1 cellular context compared by ENCODE assay signal in genomic region chr2:105629634-105630033, GRCh38.
TF ChIP-seq lines count a peak whose summit lies in the region.

No MANE protein-coding gene starts in this region.

TF ChIP-seq in GM23338, 12 proteins besides CTCF, POLR2A, EP300 and RAD21 (continued from another document):
- TF ChIP-seq, protein P1, sequence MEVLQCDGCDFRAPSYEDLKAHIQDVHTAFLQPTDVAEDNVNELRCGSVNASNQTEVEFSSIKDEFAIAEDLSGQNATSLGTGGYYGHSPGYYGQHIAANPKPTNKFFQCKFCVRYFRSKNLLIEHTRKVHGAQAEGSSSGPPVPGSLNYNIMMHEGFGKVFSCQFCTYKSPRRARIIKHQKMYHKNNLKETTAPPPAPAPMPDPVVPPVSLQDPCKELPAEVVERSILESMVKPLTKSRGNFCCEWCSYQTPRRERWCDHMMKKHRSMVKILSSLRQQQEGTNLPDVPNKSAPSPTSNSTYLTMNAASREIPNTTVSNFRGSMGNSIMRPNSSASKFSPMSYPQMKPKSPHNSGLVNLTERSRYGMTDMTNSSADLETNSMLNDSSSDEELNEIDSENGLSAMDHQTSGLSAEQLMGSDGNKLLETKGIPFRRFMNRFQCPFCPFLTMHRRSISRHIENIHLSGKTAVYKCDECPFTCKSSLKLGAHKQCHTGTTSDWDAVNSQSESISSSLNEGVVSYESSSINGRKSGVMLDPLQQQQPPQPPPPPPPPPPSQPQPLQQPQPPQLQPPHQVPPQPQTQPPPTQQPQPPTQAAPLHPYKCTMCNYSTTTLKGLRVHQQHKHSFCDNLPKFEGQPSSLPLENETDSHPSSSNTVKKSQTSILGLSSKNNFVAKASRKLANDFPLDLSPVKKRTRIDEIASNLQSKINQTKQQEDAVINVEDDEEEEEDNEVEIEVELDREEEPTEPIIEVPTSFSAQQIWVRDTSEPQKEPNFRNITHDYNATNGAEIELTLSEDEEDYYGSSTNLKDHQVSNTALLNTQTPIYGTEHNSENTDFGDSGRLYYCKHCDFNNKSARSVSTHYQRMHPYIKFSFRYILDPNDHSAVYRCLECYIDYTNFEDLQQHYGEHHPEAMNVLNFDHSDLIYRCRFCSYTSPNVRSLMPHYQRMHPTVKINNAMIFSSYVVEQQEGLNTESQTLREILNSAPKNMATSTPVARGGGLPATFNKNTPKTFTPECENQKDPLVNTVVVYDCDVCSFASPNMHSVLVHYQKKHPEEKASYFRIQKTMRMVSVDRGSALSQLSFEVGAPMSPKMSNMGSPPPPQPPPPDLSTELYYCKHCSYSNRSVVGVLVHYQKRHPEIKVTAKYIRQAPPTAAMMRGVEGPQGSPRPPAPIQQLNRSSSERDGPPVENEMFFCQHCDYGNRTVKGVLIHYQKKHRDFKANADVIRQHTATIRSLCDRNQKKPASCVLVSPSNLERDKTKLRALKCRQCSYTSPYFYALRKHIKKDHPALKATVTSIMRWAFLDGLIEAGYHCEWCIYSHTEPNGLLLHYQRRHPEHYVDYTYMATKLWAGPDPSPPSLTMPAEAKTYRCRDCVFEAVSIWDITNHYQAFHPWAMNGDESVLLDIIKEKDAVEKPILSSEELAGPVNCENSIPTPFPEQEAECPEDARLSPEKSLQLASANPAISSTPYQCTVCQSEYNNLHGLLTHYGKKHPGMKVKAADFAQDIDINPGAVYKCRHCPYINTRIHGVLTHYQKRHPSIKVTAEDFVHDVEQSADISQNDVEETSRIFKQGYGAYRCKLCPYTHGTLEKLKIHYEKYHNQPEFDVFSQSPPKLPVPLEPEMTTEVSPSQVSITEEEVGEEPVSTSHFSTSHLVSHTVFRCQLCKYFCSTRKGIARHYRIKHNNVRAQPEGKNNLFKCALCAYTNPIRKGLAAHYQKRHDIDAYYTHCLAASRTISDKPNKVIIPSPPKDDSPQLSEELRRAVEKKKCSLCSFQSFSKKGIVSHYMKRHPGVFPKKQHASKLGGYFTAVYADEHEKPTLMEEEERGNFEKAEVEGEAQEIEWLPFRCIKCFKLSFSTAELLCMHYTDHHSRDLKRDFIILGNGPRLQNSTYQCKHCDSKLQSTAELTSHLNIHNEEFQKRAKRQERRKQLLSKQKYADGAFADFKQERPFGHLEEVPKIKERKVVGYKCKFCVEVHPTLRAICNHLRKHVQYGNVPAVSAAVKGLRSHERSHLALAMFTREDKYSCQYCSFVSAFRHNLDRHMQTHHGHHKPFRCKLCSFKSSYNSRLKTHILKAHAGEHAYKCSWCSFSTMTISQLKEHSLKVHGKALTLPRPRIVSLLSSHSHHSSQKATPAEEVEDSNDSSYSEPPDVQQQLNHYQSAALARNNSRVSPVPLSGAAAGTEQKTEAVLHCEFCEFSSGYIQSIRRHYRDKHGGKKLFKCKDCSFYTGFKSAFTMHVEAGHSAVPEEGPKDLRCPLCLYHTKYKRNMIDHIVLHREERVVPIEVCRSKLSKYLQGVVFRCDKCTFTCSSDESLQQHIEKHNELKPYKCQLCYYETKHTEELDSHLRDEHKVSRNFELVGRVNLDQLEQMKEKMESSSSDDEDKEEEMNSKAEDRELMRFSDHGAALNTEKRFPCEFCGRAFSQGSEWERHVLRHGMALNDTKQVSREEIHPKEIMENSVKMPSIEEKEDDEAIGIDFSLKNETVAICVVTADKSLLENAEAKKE (CRISPR knock-in tag; IDR thresholded peaks at IDR 0.05) = no peak
- no peak for TF ChIP-seq EZH2phosphoT487 (IDR thresholded peaks at IDR 0.05; ENCODE audit: unreplicated experiment)
- no peak for TF ChIP-seq STAT1 (IDR thresholded peaks at IDR 0.05; ENCODE audit: unreplicated experiment)
- no peak for TF ChIP-seq ZNF114 (CRISPR knock-in tag; IDR thresholded peaks at IDR 0.05)
- no peak for TF ChIP-seq EZH2 (IDR thresholded peaks at IDR 0.05; ENCODE audit: low read depth, unreplicated experiment)
- TF ChIP-seq CREB1 (CRISPR knock-in tag; IDR thresholded peaks at IDR 0.05; ENCODE audit: low read depth) = no peak
